Comparison of ENCODE assay signal across 1 cellular context in genomic region chr14:20848316-20848954, GRCh38.
TF ChIP-seq lines count a peak whose summit lies in the region.

No MANE protein-coding gene starts in this region.

TF ChIP-seq in HepG2, 621 proteins besides CTCF, POLR2A, EP300 and RAD21 (continued from another document):
- TF ChIP-seq CENPX (CRISPR knock-in tag; IDR thresholded peaks at IDR 0.05) (no peak), ZNF619 (CRISPR knock-in tag; IDR thresholded peaks at IDR 0.05) (no peak)
TF ChIP-seq in HepG2: peak in this region for 0.
